9 cellular contexts compared by ENCODE assay signal in genomic region chr7:33939121-33939520, GRCh38. TPM values are rescaled to one million over a fixed set of nuclear protein-coding genes. Genes with fewer than 3 reads are reported as not detected.
"Had no signal": no experiment of that assay in that cellular context is flagged by ENCODE, and none has a peak within 500 bp of the region (broad histone marks: within the 10 kb centered on the region; RNA-seq: fewer than 3 reads in every experiment).

No MANE protein-coding gene starts in this region.

- H3K9ac ChIP-seq: GM23248 had no signal

- DNase-seq: GM23248, GOT3, H7, HFFc6 had no signal

- H3K4me3 Mint-ChIP-seq: HFFc6, IgD-negative memory B cell had no signal

- H3K4me3 ChIP-seq: GM23248, HAP-1 had no signal

- H3K4me1 ChIP-seq: HAP-1 had no signal

- H3K27ac ChIP-seq: GM23248, HL-60 had no signal

- H3K27ac Mint-ChIP-seq: HFFc6, IgD-negative memory B cell had no signal

- H3K36me3 ChIP-seq: HAP-1 had no signal

- H3K9me3 Mint-ChIP-seq: HFFc6, IgD-negative memory B cell had no signal

- ATAC-seq: HCT116, HepG2 had no signal

- H3K36me3 Mint-ChIP-seq: IgD-negative memory B cell had no signal

- H3K9me3 ChIP-seq: HAP-1 had no signal

RNA-seq across cellular contexts. Expression of gene BMPER, which starts 33.8 kb away (rescaled TPM):
- total RNA-seq: HepG2 had no signal
- polyA plus RNA-seq: HepG2, IgD-negative memory B cell had no signal
